Comparison of ENCODE assay signal across 7 cellular contexts in genomic region chr10:119608316-119609155, GRCh38. TPM values are rescaled to one million over a fixed set of nuclear protein-coding genes. Genes with fewer than 3 reads are reported as not detected.
DNase-seq lines count a peak whose midpoint lies in the region; ATAC-seq and TF ChIP-seq lines count a peak whose summit lies in the region.

No MANE protein-coding gene starts in this region.

- H3K36me3 Mint-ChIP-seq in activated T-cell treated with anti-CD3 and anti-CD28 coated beads, Interleukin-2, amount 50 U/mL, for 4 hours (ENCODE audit: insufficient read depth): no peaks in the 10 kb centered on the region

- DNase-seq in ELF-1 (ENCODE audit: low read depth, low spot score): peak; percentile 42
- peak; percentile 50 for DNase-seq in NB4 (ENCODE audit: low read depth)
- peak; percentile 24 for DNase-seq in activated T-cell treated with anti-CD3 and anti-CD28 coated beads, Interleukin-2, amount 50 U/mL, for 4 hours
- DNase-seq in globus pallidus (ENCODE audit: low spot score): peak; percentile 26
- DNase-seq in pons (ENCODE audit: low spot score): peak; percentile 48

- no peak overlapping the region for H3K4me3 ChIP-seq in NB4 (ENCODE audit: low read depth, low read length)

- H3K27me3 Mint-ChIP-seq in activated T-cell treated with anti-CD3 and anti-CD28 coated beads, Interleukin-2, amount 50 U/mL, for 4 hours (ENCODE audit: low read depth): peaks cover 3% of the 10 kb centered on the region

- no peak for TF ChIP-seq POLR2A in NB4 (IDR thresholded peaks at IDR 0.05; ENCODE audit: extremely low read depth, insufficient read length)

- no peak overlapping the region for H3K4me3 Mint-ChIP-seq in activated T-cell treated with anti-CD3 and anti-CD28 coated beads, Interleukin-2, amount 50 U/mL, for 4 hours

- ATAC-seq in activated T-cell treated with anti-CD3 and anti-CD28 coated beads, Interleukin-2, amount 50 U/mL, for 4 hours: peak; percentile 48 to 54
- ATAC-seq in HG02678 (IDR thresholded peaks at IDR 0.05; ENCODE audit: unreplicated experiment): no peak
- no peak for ATAC-seq in HG03045 (IDR thresholded peaks at IDR 0.05; ENCODE audit: unreplicated experiment)

- H3K4me1 Mint-ChIP-seq in activated T-cell treated with anti-CD3 and anti-CD28 coated beads, Interleukin-2, amount 50 U/mL, for 4 hours (ENCODE audit: low read depth): peaks cover 2% of the 10 kb centered on the region

- peak; percentile 61 for TF ChIP-seq CTCF in NB4 (IDR thresholded peaks at IDR 0.05; ENCODE audit: low read depth, low read length)

- no peaks in the 10 kb centered on the region for H3K9me3 Mint-ChIP-seq in activated T-cell treated with anti-CD3 and anti-CD28 coated beads, Interleukin-2, amount 50 U/mL, for 4 hours

RNA-seq across cellular contexts. Expression of gene TIAL1, which starts 11.8 kb away (rescaled TPM):
- 100 to 1,000 TPM; 177 TPM for total RNA-seq in activated T-cell treated with anti-CD3 and anti-CD28 coated beads, Interleukin-2, amount 50 U/mL, for 4 hours

RNA-seq across cellular contexts. Expression of gene BAG3, which starts 42.6 kb away (rescaled TPM):
- 10 to 100 TPM; 14.7 to 21.6 (median 15.8) TPM for total RNA-seq in activated T-cell treated with anti-CD3 and anti-CD28 coated beads, Interleukin-2, amount 50 U/mL, for 4 hours

Comparison
In these comparisons a context has a peak if more than half of its experiments do, and no peak if none do; other contexts are left out.
1. ATAC-seq: peak in activated T-cell treated with anti-CD3 and anti-CD28 coated beads, Interleukin-2, amount 50 U/mL, for 4 hours (2 of 2); none in HG02678 (single experiment) and HG03045 (single experiment).
2. Peak in every context shown above with its lines, with median percentiles within 50 percentile points of each other: DNase-seq.